In genomic region chr1:91502138-91502881, GRCh38 we compare ENCODE assay signal across 8 cellular contexts. TPM values are rescaled to one million over a fixed set of nuclear protein-coding genes. Genes with fewer than 3 reads are reported as not detected.
DNase-seq lines count a peak whose midpoint lies in the region; ATAC-seq and TF ChIP-seq lines count a peak whose summit lies in the region.

No MANE protein-coding gene starts in this region.

- H3K9ac ChIP-seq in ES-I3 (ENCODE audit: low read depth, low read length) (peak overlapping the region; percentile 99), SK-N-MC (ENCODE audit: insufficient read length) (peak overlapping the region; percentile 97)

- ATAC-seq in HG03039 (IDR thresholded peaks at IDR 0.05; ENCODE audit: unreplicated experiment) (no peak), HG02852 (IDR thresholded peaks at IDR 0.05; ENCODE audit: unreplicated experiment) (no peak), HG02885 (IDR thresholded peaks at IDR 0.05; ENCODE audit: poor library complexity, unreplicated experiment) (no peak)

- POLR2A ChIA-PET in AG04450 (lab: Yijun Ruan, JAX) = interaction anchor here (0.5 to 0.9 kb wide), 2 partner anchors 328 to 616 kb away, joined by 3 read pairs; no protein-coding TSS in a partner anchor

- H3K27me3 ChIP-seq in AG04450 (ENCODE audit: control insufficient read depth, insufficient read depth, low read length) = peaks cover 1% of the 10 kb centered on the region

- no peak for TF ChIP-seq CTCF in AG04450 (IDR thresholded peaks at IDR 0.05; ENCODE audit: low read depth, low read length)

- H3K4me1 ChIP-seq in ES-I3 (ENCODE audit: insufficient read depth, low read length) = peaks cover 18% of the 10 kb centered on the region

- H3K9me3 ChIP-seq in AG04450 (ENCODE audit: control insufficient read depth, insufficient read depth, low read length) (no peaks in the 10 kb centered on the region), ES-I3 (ENCODE audit: control insufficient read depth, insufficient read depth, low read length) (no peaks in the 10 kb centered on the region), SK-N-MC (ENCODE audit: low read depth, low read length) (no peaks in the 10 kb centered on the region)

- CTCF ChIA-PET in AG04450 (lab: Charles Lee) = interaction anchor here (0.7 to 5.2 kb wide), 14 partner anchors 11 to 789 kb away, joined by 3 to 56 read pairs (median 4); no protein-coding TSS in a partner anchor

- H3K4me3 ChIP-seq in AG04450 (ENCODE audit: low read depth, low read length) (peak overlapping the region; percentile 91), SK-N-MC (peak overlapping the region; percentile 83), iPS-11a (ENCODE audit: low read depth, low read length) (peak overlapping the region; percentile 88)

- H3K36me3 ChIP-seq in ES-I3 (ENCODE audit: insufficient read depth, low read length) (no peaks in the 10 kb centered on the region), SK-N-MC (ENCODE audit: insufficient read depth, low read length) (peaks cover 10% of the 10 kb centered on the region)

- no peak for DNase-seq in AG04450 (ENCODE audit: low read depth, low spot score)
- DNase-seq in SK-N-MC (ENCODE audit: low read depth, low spot score) = no peak
- no peak for DNase-seq in mucosa of gallbladder (ENCODE audit: low spot score)

- no peak overlapping the region for H3K27ac ChIP-seq in AG04450 (ENCODE audit: low read depth, low read length)
- no peak overlapping the region for H3K27ac ChIP-seq in SK-N-MC

RNA-seq across cellular contexts. Expression of gene CDC7, which starts 1.7 kb away (rescaled TPM):
- polyA plus RNA-seq in AG04450 (2011; rRNA removed) = 3.3 and 4.6 TPM in 2 replicates
- polyA minus RNA-seq in AG04450 (2011; rRNA and poly(A)+ RNA removed) = 1.8 and 3.6 TPM in 2 replicates
- 1.6 TPM for total RNA-seq in mucosa of gallbladder
